11 cellular contexts compared by ENCODE assay signal in the genomic region with DNA sequence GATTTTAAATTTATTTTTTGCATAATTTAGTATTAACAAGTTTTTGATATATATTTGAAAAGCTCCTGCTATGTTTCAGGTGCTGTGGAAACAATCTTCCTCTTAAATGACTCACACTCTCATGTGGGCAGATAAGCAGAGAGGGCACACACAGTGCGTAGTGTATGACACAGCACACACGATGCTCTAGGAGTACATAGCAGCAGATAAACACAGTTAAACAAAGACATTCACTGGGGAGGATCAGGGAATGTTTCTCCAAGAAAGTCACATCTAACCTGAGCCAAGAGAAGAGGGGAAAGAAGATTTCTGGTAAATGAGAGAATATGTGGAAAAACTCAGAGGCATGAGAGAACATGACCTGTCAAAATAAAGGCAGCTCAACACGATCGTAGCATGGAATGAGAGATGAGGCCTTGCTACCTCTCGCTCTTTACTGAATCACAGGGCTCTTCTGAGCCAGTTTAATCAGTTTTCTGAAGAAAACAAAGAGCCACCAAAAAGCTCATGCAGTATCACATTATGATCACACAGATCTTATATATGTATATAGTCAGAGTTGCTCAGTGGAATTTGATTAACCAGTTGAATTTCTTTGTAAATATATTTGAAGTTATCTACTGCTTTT.
DNase-seq lines count a peak whose midpoint lies in the region; ATAC-seq and TF ChIP-seq lines count a peak whose summit lies in the region.
"Had no signal": no experiment of that assay in that cellular context is flagged by ENCODE, and none has a peak within 500 bp of the region (broad histone marks: within the 10 kb centered on the region; RNA-seq: fewer than 3 reads in every experiment).

No MANE protein-coding gene starts in this region.

- 58 to 60% methylated on average over 5 of the region's 5 CpGs for WGBS in body of pancreas, 2 donors
- WGBS in upper lobe of left lung, 2 donors: 74 to 79% methylated on average over 5 of the region's 5 CpGs

- H3K4me1 ChIP-seq in body of pancreas (no peaks in the 10 kb centered on the region), upper lobe of left lung (no peaks in the 10 kb centered on the region)

- no peaks in the 10 kb centered on the region for H3K27me3 ChIP-seq in body of pancreas
- no peaks in the 10 kb centered on the region for H3K27me3 ChIP-seq in upper lobe of left lung

- H3K36me3 ChIP-seq in body of pancreas (replicated peaks in 1 of 2; ENCODE audit: insufficient read depth in 1 of 2, low read depth in 2 of 2) (no peaks in the 10 kb centered on the region), upper lobe of left lung (no peaks in the 10 kb centered on the region)

- H3K9me3 ChIP-seq in body of pancreas: no peaks in the 10 kb centered on the region
- H3K9me3 ChIP-seq in upper lobe of left lung: no peaks in the 10 kb centered on the region

- H3K4me3 ChIP-seq in body of pancreas (no peak overlapping the region), upper lobe of left lung (no peak overlapping the region)

- H3K9me3 Mint-ChIP-seq in activated CD8-positive, alpha-beta T cell treated with anti-CD3 and anti-CD28 coated beads for 36 hours: no peaks in the 10 kb centered on the region
- H3K9me3 Mint-ChIP-seq in activated CD8-positive, alpha-beta T cell treated with anti-CD3 and anti-CD28 coated beads, Interleukin-2, amount 10 ng/mL, durations not matched to agents 7 days and 5 days (ENCODE audit: insufficient read depth): no peaks in the 10 kb centered on the region
- H3K9me3 Mint-ChIP-seq: central memory CD8-positive, alpha-beta T cell had no signal

- peak; percentile 14 for DNase-seq in activated CD8-positive, alpha-beta T cell treated with anti-CD3 and anti-CD28 coated beads for 36 hours
- DNase-seq in activated CD8-positive, alpha-beta T cell treated with anti-CD3 and anti-CD28 coated beads, Interleukin-2, amount 10 ng/mL, durations not matched to agents 7 days and 5 days: no peak
- DNase-seq in body of pancreas (peak in 1 of 4 donors; percentile 18), iris pigment epithelial cell (ENCODE audit: low read depth) (peak; percentile 86), upper lobe of left lung (no peak), dedifferentiated amniotic fluid mesenchymal stem cell (ENCODE audit: extremely low spot score) (no peak)
- DNase-seq in activated CD4-positive, alpha-beta T cell treated with anti-CD3 and anti-CD28 coated beads, Interleukin-2, amount 50 U/mL, for 4 hours: no peak
- DNase-seq: NCI-H187, T-helper 9 cell had no signal

- no peak for TF ChIP-seq EP300 in upper lobe of left lung (IDR thresholded peaks at IDR 0.05)

- H3K4me1 Mint-ChIP-seq in activated CD8-positive, alpha-beta T cell treated with anti-CD3 and anti-CD28 coated beads for 36 hours (ENCODE audit: low read depth): peaks cover 4% of the 10 kb centered on the region
- no peaks in the 10 kb centered on the region for H3K4me1 Mint-ChIP-seq in activated CD8-positive, alpha-beta T cell treated with anti-CD3 and anti-CD28 coated beads, Interleukin-2, amount 10 ng/mL, durations not matched to agents 7 days and 5 days (ENCODE audit: low read depth)
- H3K4me1 Mint-ChIP-seq: central memory CD8-positive, alpha-beta T cell had no signal

- H3K27me3 Mint-ChIP-seq in activated CD8-positive, alpha-beta T cell treated with anti-CD3 and anti-CD28 coated beads for 36 hours: peaks cover 9% of the 10 kb centered on the region
- peaks cover 14% of the 10 kb centered on the region for H3K27me3 Mint-ChIP-seq in activated CD8-positive, alpha-beta T cell treated with anti-CD3 and anti-CD28 coated beads, Interleukin-2, amount 10 ng/mL, durations not matched to agents 7 days and 5 days (ENCODE audit: low read depth)
- H3K27me3 Mint-ChIP-seq: central memory CD8-positive, alpha-beta T cell had no signal

- TF ChIP-seq CTCF in activated CD8-positive, alpha-beta T cell treated with anti-CD3 and anti-CD28 coated beads for 36 hours (IDR thresholded peaks at IDR 0.05): no peak
- no peak for TF ChIP-seq CTCF in body of pancreas (IDR thresholded peaks at IDR 0.05)
- no peak for TF ChIP-seq CTCF in upper lobe of left lung (IDR thresholded peaks at IDR 0.05)

- no peak overlapping the region for H3K27ac Mint-ChIP-seq in activated CD8-positive, alpha-beta T cell treated with anti-CD3 and anti-CD28 coated beads for 36 hours
- H3K27ac Mint-ChIP-seq in activated CD8-positive, alpha-beta T cell treated with anti-CD3 and anti-CD28 coated beads, Interleukin-2, amount 10 ng/mL, durations not matched to agents 7 days and 5 days: no peak overlapping the region

- TF ChIP-seq POLR2A in body of pancreas (IDR thresholded peaks at IDR 0.05) (no peak), upper lobe of left lung (IDR thresholded peaks at IDR 0.05) (no peak)

- POLR2A ChIA-PET in activated CD8-positive, alpha-beta T cell treated with anti-CD3 and anti-CD28 coated beads for 36 hours (lab: Charles Lee): interaction anchor here (0.6 kb wide), 1 partner anchor 9 kb away, joined by 3 read pairs; no protein-coding TSS in a partner anchor
- POLR2A ChIA-PET in activated CD8-positive, alpha-beta T cell treated with anti-CD3 and anti-CD28 coated beads, Interleukin-2, amount 10 ng/mL, durations not matched to agents 7 days and 5 days (lab: Charles Lee): no interaction called here

- no peak overlapping the region for H3K4me3 Mint-ChIP-seq in activated CD8-positive, alpha-beta T cell treated with anti-CD3 and anti-CD28 coated beads for 36 hours
- H3K4me3 Mint-ChIP-seq in activated CD8-positive, alpha-beta T cell treated with anti-CD3 and anti-CD28 coated beads, Interleukin-2, amount 10 ng/mL, durations not matched to agents 7 days and 5 days: no peak overlapping the region
- H3K4me3 Mint-ChIP-seq: central memory CD8-positive, alpha-beta T cell had no signal

- no peaks in the 10 kb centered on the region for H3K36me3 Mint-ChIP-seq in activated CD8-positive, alpha-beta T cell treated with anti-CD3 and anti-CD28 coated beads for 36 hours (ENCODE audit: low read depth)
- no peaks in the 10 kb centered on the region for H3K36me3 Mint-ChIP-seq in activated CD8-positive, alpha-beta T cell treated with anti-CD3 and anti-CD28 coated beads, Interleukin-2, amount 10 ng/mL, durations not matched to agents 7 days and 5 days (ENCODE audit: low read depth)

- H3K27ac ChIP-seq in body of pancreas: no peak overlapping the region
- no peak overlapping the region for H3K27ac ChIP-seq in upper lobe of left lung

- intact Hi-C loops in activated CD8-positive, alpha-beta T cell treated with anti-CD3 and anti-CD28 coated beads for 36 hours (cut with micrococcal nuclease): no loop called here
- intact Hi-C loops in body of pancreas (cut with DNase I): no loop called here

- CTCF ChIA-PET in activated CD8-positive, alpha-beta T cell treated with anti-CD3 and anti-CD28 coated beads for 36 hours (lab: Charles Lee): interaction anchor here (1.1 kb wide), 1 partner anchor 9 kb away, joined by 4 read pairs; no protein-coding TSS in a partner anchor
- CTCF ChIA-PET in activated CD8-positive, alpha-beta T cell treated with anti-CD3 and anti-CD28 coated beads, Interleukin-2, amount 10 ng/mL, durations not matched to agents 7 days and 5 days (lab: Charles Lee): no interaction called here

- ATAC-seq in activated CD8-positive, alpha-beta T cell treated with anti-CD3 and anti-CD28 coated beads for 36 hours: peak; percentile 70
- ATAC-seq in activated CD8-positive, alpha-beta T cell treated with anti-CD3 and anti-CD28 coated beads, Interleukin-2, amount 10 ng/mL, durations not matched to agents 7 days and 5 days: no peak
- ATAC-seq in body of pancreas: peak; percentile 50
- ATAC-seq in upper lobe of left lung (ENCODE audit: low FRiP score in 2 of 2): peak; percentile 84 to 96
- no peak for ATAC-seq in HG03520 (IDR thresholded peaks at IDR 0.05; ENCODE audit: unreplicated experiment)

Comparison
In these comparisons a context has a peak if more than half of its experiments do, and no peak if none do; other contexts are left out.
1. ATAC-seq: peak in activated CD8-positive, alpha-beta T cell treated with anti-CD3 and anti-CD28 coated beads for 36 hours (single experiment), body of pancreas (single experiment) and upper lobe of left lung (2 of 2); none in activated CD8-positive, alpha-beta T cell treated with anti-CD3 and anti-CD28 coated beads, Interleukin-2, amount 10 ng/mL, durations not matched to agents 7 days and 5 days (single experiment) and HG03520 (single experiment).
2. DNase-seq: peak in activated CD8-positive, alpha-beta T cell treated with anti-CD3 and anti-CD28 coated beads for 36 hours (single experiment) and iris pigment epithelial cell (single experiment); none in activated CD8-positive, alpha-beta T cell treated with anti-CD3 and anti-CD28 coated beads, Interleukin-2, amount 10 ng/mL, durations not matched to agents 7 days and 5 days (single experiment), upper lobe of left lung (0 of 2), dedifferentiated amniotic fluid mesenchymal stem cell (single experiment) and activated CD4-positive, alpha-beta T cell treated with anti-CD3 and anti-CD28 coated beads, Interleukin-2, amount 50 U/mL, for 4 hours (0 of 2).